In the genomic region with DNA sequence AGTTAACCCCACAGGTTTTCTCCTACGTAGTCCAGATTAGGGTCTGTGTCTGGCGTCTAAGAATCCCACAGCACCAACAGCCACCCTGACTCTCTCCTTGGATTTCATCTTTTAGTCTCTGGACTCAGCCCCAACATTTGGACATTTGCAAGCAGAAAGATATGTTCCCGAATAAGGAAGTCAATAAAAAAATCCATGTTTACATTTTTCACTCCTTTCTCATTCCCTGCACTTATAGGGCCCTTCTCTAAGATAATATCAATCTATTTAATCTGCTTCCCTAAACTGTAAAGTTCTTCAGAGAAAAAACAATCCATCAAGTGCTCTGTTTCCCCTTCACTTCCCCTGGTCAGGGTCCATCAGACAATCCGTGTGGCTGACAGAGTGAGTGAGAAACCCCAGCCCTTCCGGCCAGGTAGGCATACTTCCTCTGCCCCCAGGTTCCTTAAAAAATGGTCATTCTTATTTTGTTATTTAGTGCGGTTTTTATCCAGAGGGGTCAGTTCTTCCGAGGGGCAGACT, we compare ENCODE assay signal across 26 cellular contexts.
DNase-seq lines count a peak whose midpoint lies in the region; ATAC-seq and TF ChIP-seq lines count a peak whose summit lies in the region.
"Had no signal": no experiment of that assay in that cellular context is flagged by ENCODE, and none has a peak within 500 bp of the region (broad histone marks: within the 10 kb centered on the region; RNA-seq: fewer than 3 reads in every experiment).

No MANE protein-coding gene starts in this region.

- CTCF ChIA-PET in IMR-90 (lab: Yijun Ruan, JAX): no interaction called here

- no peak overlapping the region for H2AK9ac ChIP-seq in IMR-90 (replicated peaks; ENCODE audit: low read depth, low read length, poor library complexity)

- H3K18ac ChIP-seq in IMR-90 (ENCODE audit: low read depth, low read length): peak overlapping the region; percentile 94

- H3K27me3 Mint-ChIP-seq in chondrocyte (ENCODE audit: low read depth): no peaks in the 10 kb centered on the region
- H3K27me3 Mint-ChIP-seq in natural killer cell (ENCODE audit: low read depth in 2 of 2): peaks cover 12 to 31% of the 10 kb centered on the region in 2 donors
- H3K27me3 Mint-ChIP-seq: dendritic cell treated with granulocyte-macrophage colony-stimulating factor and Interleukin-4, amounts not matched to agents 40 ng/mL and 50 ng/mL, for 4 days had no signal

- H3K9me3 Mint-ChIP-seq in chondrocyte (ENCODE audit: low read depth) (peaks cover 3% of the 10 kb centered on the region), natural killer cell (no peaks in the 10 kb centered on the region)
- H3K9me3 Mint-ChIP-seq: activated T-cell treated with anti-CD3 and anti-CD28 coated beads, Interleukin-2, amount 50 U/mL, for 24 hours; CD4-positive, alpha-beta T cell; dendritic cell treated with granulocyte-macrophage colony-stimulating factor and Interleukin-4, amounts not matched to agents 40 ng/mL and 50 ng/mL, for 4 days; nephron had no signal

- H3K36me3 ChIP-seq in IMR-90 (ENCODE audit: control insufficient read depth, insufficient read depth, low read length): no peaks in the 10 kb centered on the region
- H3K36me3 ChIP-seq in mucosa of rectum (ENCODE audit: control insufficient read depth in 2 of 2, insufficient read depth in 2 of 2, low read length in 2 of 2): no peaks in the 10 kb centered on the region
- H3K36me3 ChIP-seq in brain microvascular endothelial cell (replicated peaks): no peaks in the 10 kb centered on the region
- H3K36me3 ChIP-seq: esophagus muscularis mucosa, right atrium auricular region had no signal

- no peaks in the 10 kb centered on the region for H3K79me1 ChIP-seq in IMR-90 (ENCODE audit: low read depth in 1 of 2, low read length in 2 of 2)

- H3K27me3 ChIP-seq in IMR-90 (ENCODE audit: control insufficient read depth, insufficient read depth, low read length): no peaks in the 10 kb centered on the region
- H3K27me3 ChIP-seq in mucosa of rectum (ENCODE audit: control insufficient read depth in 2 of 2, insufficient read depth in 2 of 2, low read length in 2 of 2): no peaks in the 10 kb centered on the region
- H3K27me3 ChIP-seq in brain microvascular endothelial cell (replicated peaks): no peaks in the 10 kb centered on the region
- H3K27me3 ChIP-seq: esophagus muscularis mucosa, right atrium auricular region, testis had no signal

- no peak for TF ChIP-seq RAD21 in IMR-90 (IDR thresholded peaks at IDR 0.05; ENCODE audit: low read length)

- H3K27ac Mint-ChIP-seq in chondrocyte (ENCODE audit: unreplicated experiment): peak overlapping the region; percentile 57
- H3K27ac Mint-ChIP-seq in natural killer cell: no peak overlapping the region
- H3K27ac Mint-ChIP-seq: activated T-cell treated with anti-CD3 and anti-CD28 coated beads, Interleukin-2, amount 50 U/mL, for 24 hours; CD4-positive, alpha-beta T cell; dendritic cell treated with granulocyte-macrophage colony-stimulating factor and Interleukin-4, amounts not matched to agents 40 ng/mL and 50 ng/mL, for 4 days had no signal

- peak overlapping the region; percentile 42 for H2BK5ac ChIP-seq in IMR-90 (ENCODE audit: low read depth, low read length, poor library complexity, severe bottlenecking)

- BruUV-seq in IMR-90 (replicated peaks; lab: Mats Ljungman, UMichigan): no TSS peak

- peak overlapping the region; percentile 59 for H3K4me2 ChIP-seq in IMR-90 (ENCODE audit: low read depth, low read length)

- H4K8ac ChIP-seq in IMR-90 (ENCODE audit: low read depth in 2 of 2, low read length in 2 of 2): peak overlapping the region; percentile 49 to 55; a peak in 3 of 4 replicates

- H3K36me3 Mint-ChIP-seq in chondrocyte (ENCODE audit: low read depth) (no peaks in the 10 kb centered on the region), natural killer cell (no peaks in the 10 kb centered on the region)

- TF ChIP-seq CTCF in IMR-90 (conservative IDR thresholded peaks at IDR 0.05; ENCODE audit: low read depth, low read length) (no peak), chondrocyte (IDR thresholded peaks at IDR 0.05) (no peak), natural killer cell (IDR thresholded peaks at IDR 0.05) (no peak), brain microvascular endothelial cell (IDR thresholded peaks at IDR 0.05; ENCODE audit: low read depth, low read length, missing control alignments) (no peak)

- peak overlapping the region; percentile 82; the same call in 1 of the 3 replicates for H2BK15ac ChIP-seq in IMR-90 (ENCODE audit: low read depth, low read length)

- TF ChIP-seq POLR2A in IMR-90 (IDR thresholded peaks at IDR 0.05; ENCODE audit: low read depth, low read length): no peak

- H3K9me3 ChIP-seq in IMR-90 (ENCODE audit: control insufficient read depth, insufficient read depth, low read length) (no peaks in the 10 kb centered on the region), mucosa of rectum (ENCODE audit: control insufficient read depth in 2 of 2, low read length in 2 of 2) (no peaks in the 10 kb centered on the region)
- H3K9me3 ChIP-seq: esophagus muscularis mucosa, right atrium auricular region, testis had no signal

- peaks cover 11% of the 10 kb centered on the region for H3K4me1 ChIP-seq in IMR-90 (ENCODE audit: control insufficient read depth, insufficient read depth, low read length)
- peaks cover 0 to 7% of the 10 kb centered on the region in 2 donors for H3K4me1 ChIP-seq in mucosa of rectum (ENCODE audit: control insufficient read depth in 2 of 2, insufficient read depth in 2 of 2, low read length in 2 of 2)
- H3K4me1 ChIP-seq: parathyroid adenoma, testis had no signal

- intact Hi-C loops in IMR-90 (cut with micrococcal nuclease): no loop called here
- intact Hi-C loops in natural killer cell (cut with micrococcal nuclease): no loop called here

- dilution Hi-C loops in IMR-90 (cut with HindIII; ENCODE audit: low sequenced_read_pairs, unreplicated experiment): no loop called here

- H4K91ac ChIP-seq in IMR-90 (ENCODE audit: insufficient read depth, low read depth, low read length): peak overlapping the region; percentile 78; the same call in 1 of the 2 replicates

- peak overlapping the region; percentile 78 for H4K5ac ChIP-seq in IMR-90 (ENCODE audit: low read depth, low read length)

- no peak overlapping the region for H2AK5ac ChIP-seq in IMR-90 (ENCODE audit: low read depth, low read length)

- H3K9me1 ChIP-seq in IMR-90 (ENCODE audit: insufficient read depth, low read length): no peaks in the 10 kb centered on the region

- no peak overlapping the region for H2AFZ ChIP-seq in IMR-90 (replicated peaks; ENCODE audit: low read length, poor library complexity)
- H2AFZ ChIP-seq: parathyroid adenoma had no signal

- ATAC-seq in IMR-90 (ENCODE audit: low read depth): peak; percentile 89
- no peak for ATAC-seq in natural killer cell
- ATAC-seq: stimulated activated naive CD8-positive, alpha-beta T cell treated with anti-CD3 and anti-CD28 coated beads, Interleukin-15, Interleukin-2, amounts not matched to agents 100 U/mL and 50 U/mL, for 24 hours had no signal

- H3K9ac ChIP-seq in IMR-90 (ENCODE audit: low read depth, low read length): peak overlapping the region; percentile 27; the same call in 1 of the 2 replicates
- H3K9ac ChIP-seq in mucosa of rectum (ENCODE audit: low read depth in 1 of 2, low read length in 2 of 2): no peak overlapping the region
- H3K9ac ChIP-seq: parathyroid adenoma had no signal

- no peak overlapping the region for H3K56ac ChIP-seq in IMR-90 (ENCODE audit: extremely low read depth, insufficient read depth, low read length)

- no peak overlapping the region for H3K23ac ChIP-seq in IMR-90 (ENCODE audit: low read depth, low read length)

- peak overlapping the region; percentile 82; the same call in 1 of the 2 replicates for H3K27ac ChIP-seq in IMR-90 (ENCODE audit: insufficient read depth, low read length)
- H3K27ac ChIP-seq in mucosa of rectum (ENCODE audit: low read depth in 2 of 2, low read length in 2 of 2): peak overlapping the region; percentile 19 to 41
- no peak overlapping the region for H3K27ac ChIP-seq in brain microvascular endothelial cell
- H3K27ac ChIP-seq: esophagus muscularis mucosa, parathyroid adenoma, right atrium auricular region, testis, VCaP had no signal

- DNase-seq in AG08395 (ENCODE audit: low spot score) (peak; percentile 15), IMR-90 (peak; percentile 60), chondrocyte (ENCODE audit: low spot score) (no peak), nucleus accumbens (lab: John Stamatoyannopoulos, UW) (no peak), natural killer cell (no peak), NCI-H345 treated with DMSO at 0.1 percent for 48 hours (lab: John Stamatoyannopoulos, UW; ENCODE audit: unreplicated experiment) (no peak), brain microvascular endothelial cell (no peak)
- DNase-seq: activated CD4-positive, alpha-beta T cell treated with anti-CD3 and anti-CD28 coated beads for 4 hours; activated T-cell treated with anti-CD3 and anti-CD28 coated beads, Interleukin-2, amount 50 U/mL, for 24 hours; AML-193; CD4-positive, alpha-beta T cell; central memory CD4-positive, alpha-beta T cell; kidney glomerular epithelial cell; NCI-H1436 treated with DMSO at 0.1 percent for 48 hours; NCI-H2081 treated with DMSO at 0.1 percent for 48 hours; stimulated activated CD4-positive, alpha-beta T cell treated with anti-CD3 and anti-CD28 coated beads, Interleukin-2, amount 100 ng/mL, for 24 hours; stimulated activated naive CD8-positive, alpha-beta T cell treated with anti-CD3 and anti-CD28 coated beads, Interleukin-15, Interleukin-2, amounts not matched to agents 100 U/mL and 50 U/mL, for 24 hours; testis had no signal

- POLR2A ChIA-PET in IMR-90 (lab: Charles Lee; ENCODE audit: unreplicated experiment): no interaction called here

- in situ Hi-C loops in IMR-90 (cut with MboI; ENCODE audit: low sequenced_read_pairs): no loop called here
- in situ Hi-C loops in brain microvascular endothelial cell (cut with HindIII; ENCODE audit: low pct_ligation_motif_present, low sequenced_read_pairs): no loop called here

- 40% methylated on average over 1 of the region's 7 CpGs; no CpG with 5 or more reads in 1 of the 2 experiments for WGBS in IMR-90 (ENCODE audit: extremely low coverage in 2 of 2, insufficient read length in 1 of 2), 2 experiments

- peak overlapping the region; percentile 58; the same call in 1 of the 2 replicates for H3K4ac ChIP-seq in IMR-90 (ENCODE audit: low read depth, low read length)

- peak overlapping the region; percentile 75; the same call in 1 of the 2 replicates for H2BK20ac ChIP-seq in IMR-90 (ENCODE audit: low read depth, low read length)

- 0 out of 2 replicates have a peak overlapping the region, but pooled peaks have one; percentile 43 for H3K14ac ChIP-seq in IMR-90 (replicated peaks; ENCODE audit: low read depth, low read length)

- peak overlapping the region; percentile 76 for H2BK120ac ChIP-seq in IMR-90 (ENCODE audit: low read depth, low read length)

- H3K4me1 Mint-ChIP-seq in chondrocyte (ENCODE audit: low read depth) (peaks cover 40% of the 10 kb centered on the region), natural killer cell (no peaks in the 10 kb centered on the region)

- no peak overlapping the region for H3K4me3 ChIP-seq in IMR-90 (ENCODE audit: insufficient read depth, low read depth, low read length)
- H3K4me3 ChIP-seq in mucosa of rectum (ENCODE audit: low read length in 2 of 2): no peak overlapping the region
- H3K4me3 ChIP-seq in brain microvascular endothelial cell (ENCODE audit: low read depth, low read length): no peak overlapping the region
- H3K4me3 ChIP-seq: esophagus muscularis mucosa, lung, right atrium auricular region, testis had no signal

- H3K4me3 Mint-ChIP-seq in chondrocyte (ENCODE audit: unreplicated experiment) (no peak overlapping the region), natural killer cell (no peak overlapping the region)
- H3K4me3 Mint-ChIP-seq: activated T-cell treated with anti-CD3 and anti-CD28 coated beads, Interleukin-2, amount 50 U/mL, for 24 hours; CD4-positive, alpha-beta T cell; dendritic cell treated with granulocyte-macrophage colony-stimulating factor and Interleukin-4, amounts not matched to agents 40 ng/mL and 50 ng/mL, for 4 days; nephron had no signal

- H4K20me1 ChIP-seq in IMR-90 (ENCODE audit: insufficient read depth, low read length): no peaks in the 10 kb centered on the region

Comparison
In these comparisons a context has a peak if more than half of its experiments do, and no peak if none do; other contexts are left out.
1. DNase-seq: peak in AG08395 (single experiment) and IMR-90 (single experiment); none in chondrocyte (single experiment), nucleus accumbens (0 of 56), natural killer cell (single experiment), NCI-H345 treated with DMSO at 0.1 percent for 48 hours (single experiment) and brain microvascular endothelial cell (single experiment).